ENCODE assay signal across 9 cellular contexts in the genomic region with DNA sequence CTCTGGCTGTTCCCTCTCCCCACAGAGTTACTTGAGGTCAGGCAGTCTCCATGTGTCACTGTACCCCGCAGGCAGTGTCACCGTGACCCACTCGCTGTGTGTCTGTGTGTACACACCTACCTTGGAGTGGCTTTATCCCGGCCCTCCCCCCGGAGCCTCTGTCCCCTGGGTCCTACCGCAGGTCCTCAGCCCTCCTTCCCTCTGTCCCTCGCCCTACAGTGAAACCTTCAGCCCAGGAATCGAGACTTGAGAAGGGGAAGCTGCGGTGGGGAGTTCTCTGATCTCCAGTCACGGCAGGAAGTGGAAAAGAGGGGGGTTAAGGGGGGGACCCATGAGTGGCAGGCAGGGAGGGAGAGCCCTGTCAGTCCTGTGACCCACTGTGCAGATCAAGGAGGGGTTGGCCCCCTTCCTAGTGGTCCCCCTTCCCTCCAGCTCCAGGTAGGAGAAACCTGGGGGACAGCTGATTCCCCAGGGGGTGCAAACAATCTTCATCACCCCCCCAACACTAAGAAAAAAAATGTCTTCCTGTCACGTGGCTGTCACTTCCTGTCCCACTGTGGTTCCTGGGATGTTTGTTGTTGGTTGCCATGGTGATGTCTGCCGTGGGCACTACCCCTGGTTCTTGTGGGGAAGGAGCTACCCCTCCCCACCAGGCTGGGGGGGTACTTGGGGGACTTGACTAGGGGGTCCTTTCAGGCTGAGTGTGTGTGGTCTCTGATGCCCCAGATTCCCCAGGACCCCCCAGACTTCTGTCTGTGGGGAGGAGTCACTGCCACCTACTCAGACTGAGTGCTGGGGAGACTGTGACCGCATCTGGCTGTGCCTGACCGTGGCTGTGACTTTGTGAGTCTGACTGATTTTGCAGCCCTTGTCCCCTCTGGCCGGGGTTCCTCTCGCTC. TPM values are rescaled to one million over a fixed set of nuclear protein-coding genes. Genes with fewer than 3 reads are reported as not detected.
DNase-seq lines count a peak whose midpoint lies in the region; ATAC-seq and TF ChIP-seq lines count a peak whose summit lies in the region.
"Had no signal": no experiment of that assay in that cellular context is flagged by ENCODE, and none has a peak within 500 bp of the region (broad histone marks: within the 10 kb centered on the region; RNA-seq: fewer than 3 reads in every experiment).

No MANE protein-coding gene starts in this region.

- peak; percentile 21 for ATAC-seq in GM21367 (IDR thresholded peaks at IDR 0.05; ENCODE audit: unreplicated experiment)
- no peak for ATAC-seq in GM18868 (IDR thresholded peaks at IDR 0.05; ENCODE audit: unreplicated experiment)

- DNase-seq in COLO829 (ENCODE audit: low spot score), result peak; percentile 95
- peak; percentile 95 for DNase-seq in M059J (ENCODE audit: low read depth)
- DNase-seq in activated CD4-positive, alpha-beta T cell treated with anti-CD3 and anti-CD28 coated beads for 1 hour, result peak; percentile 79
- DNase-seq in choroid plexus epithelial cell (ENCODE audit: low read depth), result peak; percentile 76
- DNase-seq in lung microvascular endothelial cell (ENCODE audit: low read depth in 2 of 2), result peak; percentile 96 to 97
- peak; percentile 84 for DNase-seq in stimulated activated CD8-positive, alpha-beta memory T cell treated with anti-CD3 and anti-CD28 coated beads, Interleukin-12 subunit alpha, Interleukin-12 subunit beta, amount 100 ng/mL, for 1 hour (ENCODE audit: low read depth)

- TF ChIP-seq CTCF in choroid plexus epithelial cell (conservative IDR thresholded peaks at IDR 0.05; ENCODE audit: low read depth, low read length), result no peak

- H3K4me3 ChIP-seq in choroid plexus epithelial cell (ENCODE audit: low read depth, low read length), result peak overlapping the region; percentile 39
- H3K4me3 ChIP-seq: cardiac muscle cell had no signal

RNA-seq across cellular contexts. Expression of a gene that starts 13.7 kb away (rescaled TPM):
- 9.4 and 17.8 TPM in 2 replicates for total RNA-seq in M059J (2014; rRNA removed; shearing (Covaris generic))
- total RNA-seq in lung microvascular endothelial cell, result 5.4 and 6.0 TPM in 2 replicates

RNA-seq across cellular contexts. Expression of a gene that starts 35.0 kb away (rescaled TPM):
- total RNA-seq in M059J (2014; rRNA removed; shearing (Covaris generic)), result 37.5 and 48.9 TPM in 2 replicates
- total RNA-seq in lung microvascular endothelial cell, result 3.8 and 8.3 TPM in 2 replicates

RNA-seq across cellular contexts. Expression of a gene that starts 41.9 kb away (rescaled TPM):
- total RNA-seq in M059J (2014; rRNA removed; shearing (Covaris generic)), result not detected in 2 replicates
- total RNA-seq in lung microvascular endothelial cell, result 2.2 and 3.0 TPM in 2 replicates
